Comparison of ENCODE assay signal across 8 cellular contexts in the genomic region with DNA sequence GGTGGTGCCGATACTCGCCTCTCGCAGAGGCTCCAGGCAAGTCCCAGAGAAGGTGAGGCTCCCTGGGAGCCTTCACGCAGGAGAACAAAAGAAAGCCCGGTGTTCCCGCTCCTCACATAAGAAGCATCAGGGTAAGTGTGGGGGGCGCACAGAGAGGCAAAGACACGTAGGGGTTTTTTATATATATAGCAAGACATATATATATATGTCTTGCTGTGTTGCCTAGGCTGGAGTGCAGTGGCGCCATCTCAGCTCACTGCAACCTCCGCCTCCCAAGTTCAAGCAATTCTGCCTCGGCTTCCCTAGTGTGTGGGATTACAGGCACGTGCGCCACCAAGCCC.
DNase-seq lines count a peak whose midpoint lies in the region; ATAC-seq and TF ChIP-seq lines count a peak whose summit lies in the region.

No MANE protein-coding gene starts in this region.

- TF ChIP-seq CTCF in LNCaP clone FGC (IDR thresholded peaks at IDR 0.05; ENCODE audit: control insufficient read depth, extremely low read depth, insufficient read depth) (no peak), smooth muscle cell (IDR thresholded peaks at IDR 0.05; ENCODE audit: borderline replicate concordance, insufficient read depth, poor library complexity, severe bottlenecking) (no peak)

- no peaks in the 10 kb centered on the region for H3K27me3 ChIP-seq in effector memory CD4-positive, alpha-beta T cell (replicated peaks; ENCODE audit: control insufficient read depth, insufficient read depth, low read length, poor library complexity, severe bottlenecking)
- H3K27me3 ChIP-seq in smooth muscle cell (ENCODE audit: low read depth): no peaks in the 10 kb centered on the region

- DNase-seq in LNCaP clone FGC (ENCODE audit: low read depth) (no peak), smooth muscle cell (lab: John Stamatoyannopoulos, UW; ENCODE audit: unreplicated experiment) (no peak), NCI-H2029 treated with DMSO at 0.1 percent for 48 hours (lab: John Stamatoyannopoulos, UW) (no peak), GM19238 (ENCODE audit: insufficient read length, low spot score) (no peak)
- DNase-seq in effector memory CD4-positive, alpha-beta T cell: no peak
- no peak for DNase-seq in stimulated activated CD4-positive, alpha-beta T cell treated with anti-CD3 and anti-CD28 coated beads, Interleukin-2, amount 100 ng/mL, for 24 hours
- no peak for DNase-seq in stimulated activated CD8-positive, alpha-beta memory T cell treated with anti-CD3 and anti-CD28 coated beads, Interleukin-4, amount 100 ng/mL, for 48 hours

- H3K27ac ChIP-seq in effector memory CD4-positive, alpha-beta T cell (ENCODE audit: insufficient read depth, low read length, poor library complexity, severe bottlenecking): no peak overlapping the region
- no peak overlapping the region for H3K27ac ChIP-seq in smooth muscle cell (ENCODE audit: low read depth)

- no peaks in the 10 kb centered on the region for H4K20me1 ChIP-seq in smooth muscle cell (ENCODE audit: low read depth)

- H3K4me3 ChIP-seq in LNCaP clone FGC (ENCODE audit: low read depth, low read length) (peak overlapping the region; percentile 46), smooth muscle cell (peak overlapping the region; percentile 35)
- H3K4me3 ChIP-seq in effector memory CD4-positive, alpha-beta T cell (ENCODE audit: insufficient read depth, low read depth, low read length, poor library complexity, severe bottlenecking): peak overlapping the region; percentile 31

- no peak overlapping the region for H3K9ac ChIP-seq in smooth muscle cell (ENCODE audit: low read depth)

- peak overlapping the region; percentile 75 for H2AFZ ChIP-seq in smooth muscle cell (ENCODE audit: low read depth)

- H3K4me1 ChIP-seq in effector memory CD4-positive, alpha-beta T cell (ENCODE audit: control insufficient read depth, insufficient read depth, low read length, poor library complexity, severe bottlenecking): peaks cover 9% of the 10 kb centered on the region
- peaks cover 4% of the 10 kb centered on the region for H3K4me1 ChIP-seq in smooth muscle cell (ENCODE audit: low read depth)

- H3K79me2 ChIP-seq in smooth muscle cell (ENCODE audit: low read depth): no peaks in the 10 kb centered on the region

- H3K4me2 ChIP-seq in smooth muscle cell: peak overlapping the region; percentile 80

- 44% methylated on average over 13 of the region's 13 CpGs for WGBS in smooth muscle cell (ENCODE audit: low lambda C conversion rate)

- peak; percentile 9 for ATAC-seq in GM19438 (IDR thresholded peaks at IDR 0.05; ENCODE audit: low read depth, unreplicated experiment)

- H3F3A ChIP-seq in smooth muscle cell (ENCODE audit: low read depth): no peaks in the 10 kb centered on the region

- no peaks in the 10 kb centered on the region for H3K9me3 ChIP-seq in effector memory CD4-positive, alpha-beta T cell (ENCODE audit: control insufficient read depth, low read length)
- H3K9me3 ChIP-seq in smooth muscle cell (replicated peaks; ENCODE audit: low read depth): no peaks in the 10 kb centered on the region

- no peaks in the 10 kb centered on the region for H3K36me3 ChIP-seq in effector memory CD4-positive, alpha-beta T cell (ENCODE audit: control insufficient read depth, insufficient read depth, low read length)
- H3K36me3 ChIP-seq in smooth muscle cell (ENCODE audit: low read depth): no peaks in the 10 kb centered on the region
